10 cellular contexts compared by ENCODE assay signal in genomic region chr5:89071941-89072331, GRCh38.
DNase-seq lines count a peak whose midpoint lies in the region; ATAC-seq and TF ChIP-seq lines count a peak whose summit lies in the region.
"Had no signal": no experiment of that assay in that cellular context is flagged by ENCODE, and none has a peak within 500 bp of the region (broad histone marks: within the 10 kb centered on the region; RNA-seq: fewer than 3 reads in every experiment).

No MANE protein-coding gene starts in this region.

- H3K9me3 ChIP-seq in psoas muscle, result no peaks in the 10 kb centered on the region

- no peak overlapping the region for H3K27ac ChIP-seq in psoas muscle

- H3K4me3 ChIP-seq in psoas muscle, result no peak overlapping the region

- TF ChIP-seq CTCF in psoas muscle (IDR thresholded peaks at IDR 0.05), result no peak

- 22 to 48% (median 27%) methylated on average over 1 of the region's 1 CpG for WGBS in psoas muscle, 3 donors

- no peaks in the 10 kb centered on the region for H3K36me3 ChIP-seq in psoas muscle (ENCODE audit: insufficient read depth in 1 of 2, low read depth in 1 of 2)

- ATAC-seq in GM18873 (IDR thresholded peaks at IDR 0.05; ENCODE audit: low FRiP score, unreplicated experiment) (peak; percentile 44), GM21737 (IDR thresholded peaks at IDR 0.05; ENCODE audit: unreplicated experiment) (peak; percentile 55), HG03280 (IDR thresholded peaks at IDR 0.05; ENCODE audit: unreplicated experiment) (peak; percentile 78), psoas muscle (peak in 3 of 4 donors; percentile 68 to 83 (median 69))

- no peak for DNase-seq in psoas muscle
- DNase-seq in cerebellar cortex (ENCODE audit: low spot score), result no peak
- DNase-seq in GM03348 (ENCODE audit: low spot score), result no peak
- no peak for DNase-seq in activated effector memory CD4-positive, alpha-beta T cell treated with anti-CD3 and anti-CD28 coated beads, Interleukin-2, amount 50 U/mL, for 16 hours
- DNase-seq: H9, MV-4-11, NCI-H82 had no signal

- peaks cover 16% of the 10 kb centered on the region for H3K4me1 ChIP-seq in psoas muscle

- H3K27me3 ChIP-seq in psoas muscle (ENCODE audit: insufficient read depth in 3 of 3, low read length in 2 of 3), result no peaks in the 10 kb centered on the region

- intact Hi-C loops in psoas muscle (cut with DNase I), result no loop called here
